ENCODE assay signal across 9 cellular contexts in the genomic region with DNA sequence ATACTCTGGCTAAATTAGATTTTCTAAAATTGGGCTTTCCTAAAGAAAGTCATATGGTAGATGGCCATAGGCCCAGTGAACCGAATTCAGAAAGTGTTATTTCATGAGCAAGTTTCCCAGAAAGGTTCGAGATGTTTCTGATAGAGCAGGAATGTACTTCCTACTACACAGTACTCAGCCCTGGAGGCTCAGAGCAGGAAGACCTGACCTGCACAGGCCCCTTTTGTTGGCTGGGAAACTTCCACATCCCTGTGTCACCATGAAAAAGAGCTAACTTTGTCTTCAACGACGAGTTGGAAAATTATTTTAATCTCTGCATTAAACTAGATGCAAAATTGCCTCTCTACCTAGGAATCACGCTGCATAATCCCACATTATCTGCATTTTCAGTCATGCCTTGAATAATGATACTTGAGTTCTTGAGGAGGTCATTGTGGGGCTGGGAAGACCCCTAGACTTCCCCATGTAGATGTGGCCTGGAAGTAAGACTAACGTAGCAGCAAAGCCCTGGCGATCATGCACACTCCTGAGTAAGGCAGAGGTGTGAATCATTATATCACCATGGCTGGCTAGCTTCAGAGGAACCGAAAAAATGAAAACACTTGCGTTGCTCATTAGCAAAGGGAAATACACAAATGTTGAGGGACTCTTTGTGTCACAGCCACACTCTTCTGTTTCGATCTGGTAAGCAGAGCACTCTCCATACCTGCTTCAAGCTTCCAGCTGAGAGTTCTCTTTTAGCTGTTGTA. TPM values are rescaled to one million over a fixed set of nuclear protein-coding genes. Genes with fewer than 3 reads are reported as not detected.
A peak's percentile ranks its signal among the peaks of the same experiment; 100 is the strongest.
DNase-seq lines count a peak whose midpoint lies in the region; ATAC-seq lines count a peak whose summit lies in the region.
"Had no signal": no experiment of that assay in that cellular context is flagged by ENCODE, and none has a peak within 500 bp of the region (broad histone marks: within the 10 kb centered on the region; RNA-seq: fewer than 3 reads in every experiment).

No MANE protein-coding gene starts in this region.

- DNase-seq in NAMALWA (ENCODE audit: low spot score), result peak; percentile 41
- DNase-seq in left kidney (ENCODE audit: low read depth, low spot score), result peak; percentile 43
- no peak for DNase-seq in hypothalamus (lab: John Stamatoyannopoulos, UW)
- no peak for DNase-seq in HT-29 (ENCODE audit: low spot score)
- DNase-seq in NK-92 (lab: John Stamatoyannopoulos, UW; ENCODE audit: unreplicated experiment), result no peak
- DNase-seq in NCI-H2227 treated with DMSO at 0.1 percent for 48 hours (lab: John Stamatoyannopoulos, UW), result no peak
- DNase-seq: IMR-90 had no signal

- ATAC-seq in GM18867 (IDR thresholded peaks at IDR 0.05; ENCODE audit: unreplicated experiment) (peak; percentile 99), GM21723 (IDR thresholded peaks at IDR 0.05; ENCODE audit: unreplicated experiment) (peak; percentile 89)

RNA-seq across cellular contexts. Expression of gene CMTM7, which starts 47.1 kb away (rescaled TPM):
- 20.2 and 30.7 TPM in 2 replicates for total RNA-seq in HT-29 (2014; rRNA removed; shearing (Covaris generic))

Comparison
In these comparisons a context has a peak if more than half of its experiments do, and no peak if none do; other contexts are left out.
1. DNase-seq: peak in NAMALWA (single experiment) and left kidney (single experiment); none in hypothalamus (0 of 51), HT-29 (single experiment), NK-92 (single experiment) and NCI-H2227 treated with DMSO at 0.1 percent for 48 hours (single experiment).